In the genomic region with DNA sequence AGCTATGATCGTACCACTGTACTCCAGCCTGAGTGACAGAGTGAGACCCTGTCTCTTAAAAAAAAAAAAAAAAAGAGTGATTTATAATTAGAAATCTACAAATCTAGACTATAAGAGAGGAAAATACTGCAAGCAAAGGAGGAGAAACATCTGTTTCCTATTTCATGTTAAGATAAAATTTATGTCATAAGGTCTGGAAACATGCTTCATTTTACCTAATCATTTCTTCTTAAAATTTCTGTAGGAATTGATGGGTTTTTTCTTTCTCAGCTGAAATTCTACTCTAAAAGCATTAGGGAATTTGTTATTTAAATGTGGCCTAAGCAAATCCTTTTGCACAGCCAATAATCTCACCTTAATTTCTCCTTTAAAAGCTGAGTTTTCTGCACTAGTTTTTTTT, we compare ENCODE assay signal across 24 cellular contexts. TPM values are rescaled to one million over a fixed set of nuclear protein-coding genes. Genes with fewer than 3 reads are reported as not detected.
"Had no signal": no experiment of that assay in that cellular context is flagged by ENCODE, and none has a peak within 500 bp of the region (broad histone marks: within the 10 kb centered on the region; RNA-seq: fewer than 3 reads in every experiment).

No MANE protein-coding gene starts in this region.

- DNase-seq: activated CD4-positive, alpha-beta T cell treated with anti-CD3 and anti-CD28 coated beads for 4 hours; activated CD8-positive, alpha-beta memory T cell treated with anti-CD3 and anti-CD28 coated beads, Interleukin-2, amount 50 U/mL, for 48 hours; activated CD8-positive, alpha-beta T cell treated with anti-CD3 and anti-CD28 coated beads, Interleukin-2, amount 10 ng/mL, durations not matched to agents 7 days and 5 days; activated naive CD4-positive, alpha-beta T cell treated with anti-CD3 and anti-CD28 coated beads, Interleukin-2, amount 50 U/mL, for 16 hours; activated naive CD8-positive, alpha-beta T cell treated with anti-CD3 and anti-CD28 coated beads, Interleukin-2, amount 10 ng/mL, durations not matched to agents 7 days and 5 days; activated T-cell treated with anti-CD3 and anti-CD28 coated beads, Interleukin-2, amount 50 U/mL, for 1 hour; aorta; caudate nucleus; MM.1S; NCI-H1105; NCI-H1436; NCI-H1694 treated with DMSO at 0.1 percent for 48 hours; NCI-H2081; NCI-H446; NCI-H524; Peyer's patch; SHP77; SW 1271; WERI-Rb-1 had no signal

- ATAC-seq: activated CD4-positive, CD25-positive, alpha-beta regulatory T cell treated with anti-CD3 and anti-CD28 coated beads, Interleukin-2, amount 50 U/mL, for 24 hours; activated CD8-positive, alpha-beta T cell treated with anti-CD3 and anti-CD28 coated beads, Interleukin-2, amount 10 ng/mL, durations not matched to agents 7 days and 5 days had no signal

- H3K36me3 Mint-ChIP-seq: activated naive CD8-positive, alpha-beta T cell treated with anti-CD3 and anti-CD28 coated beads, Interleukin-2, amount 10 ng/mL, durations not matched to agents 7 days and 5 days had no signal

- H3K36me3 ChIP-seq: breast epithelium, Peyer's patch, SJSA1, WERI-Rb-1 had no signal

- H3K4me1 Mint-ChIP-seq: activated naive CD8-positive, alpha-beta T cell treated with anti-CD3 and anti-CD28 coated beads, Interleukin-2, amount 10 ng/mL, durations not matched to agents 7 days and 5 days had no signal

- H3K27ac Mint-ChIP-seq: activated CD8-positive, alpha-beta T cell treated with anti-CD3 and anti-CD28 coated beads, Interleukin-2, amount 10 ng/mL, durations not matched to agents 7 days and 5 days; activated naive CD8-positive, alpha-beta T cell treated with anti-CD3 and anti-CD28 coated beads, Interleukin-2, amount 10 ng/mL, durations not matched to agents 7 days and 5 days; T-helper 1 cell treated with Interleukin-12 subunit alpha and Interleukin-12 subunit beta and Interleukin-4 antibody, amounts not matched to agents 30 μg/mL and 1 μg/mL, for 36 hours had no signal

- H3K27me3 ChIP-seq: breast epithelium, Peyer's patch had no signal

- H3K9me3 ChIP-seq: breast epithelium, Peyer's patch, SJSA1 had no signal

- H3K4me3 ChIP-seq: breast epithelium, Peyer's patch, SJSA1 had no signal

- H3K4me1 ChIP-seq: breast epithelium, Peyer's patch, SJSA1 had no signal

- H3K27ac ChIP-seq: breast epithelium, Peyer's patch, SJSA1, WERI-Rb-1 had no signal

- H3K9me3 Mint-ChIP-seq: activated naive CD8-positive, alpha-beta T cell treated with anti-CD3 and anti-CD28 coated beads, Interleukin-2, amount 10 ng/mL, durations not matched to agents 7 days and 5 days; T-helper 1 cell treated with Interleukin-12 subunit alpha and Interleukin-12 subunit beta and Interleukin-4 antibody, amounts not matched to agents 30 μg/mL and 1 μg/mL, for 36 hours had no signal

- H3K4me3 Mint-ChIP-seq: activated CD8-positive, alpha-beta T cell treated with anti-CD3 and anti-CD28 coated beads, Interleukin-2, amount 10 ng/mL, durations not matched to agents 7 days and 5 days; activated naive CD8-positive, alpha-beta T cell treated with anti-CD3 and anti-CD28 coated beads, Interleukin-2, amount 10 ng/mL, durations not matched to agents 7 days and 5 days; T-helper 1 cell treated with Interleukin-12 subunit alpha and Interleukin-12 subunit beta and Interleukin-4 antibody, amounts not matched to agents 30 μg/mL and 1 μg/mL, for 36 hours had no signal

RNA-seq across cellular contexts. Expression of a gene that starts 53.1 kb away (rescaled TPM):
- total RNA-seq: activated CD8-positive, alpha-beta T cell treated with anti-CD3 and anti-CD28 coated beads, Interleukin-2, amount 10 ng/mL, durations not matched to agents 7 days and 5 days; activated naive CD8-positive, alpha-beta T cell treated with anti-CD3 and anti-CD28 coated beads, Interleukin-2, amount 10 ng/mL, durations not matched to agents 7 days and 5 days; aorta; breast epithelium; cerebellum; Peyer's patch; SJSA1 had no signal
- polyA plus RNA-seq: aorta had no signal
